8 cellular contexts compared by ENCODE assay signal in genomic region chr11:111765984-111766833, GRCh38. TPM values are rescaled to one million over a fixed set of nuclear protein-coding genes. Genes with fewer than 3 reads are reported as not detected.
DNase-seq lines count a peak whose midpoint lies in the region; FAIRE-seq and TF ChIP-seq lines count a peak whose summit lies in the region.

Gene PPP2R1B, minus strand, starts transcription at chr11:111766389. Its CDS starts 28 bp downstream, at chr11:111766361.

- no peak within 1 kb of the TSS for H2AK5ac ChIP-seq in H9 (ENCODE audit: insufficient read length, low read length)

- H3K4me2 ChIP-seq in H9 (ENCODE audit: insufficient read depth, insufficient read length, low read length) = peak within 1 kb of the TSS; percentile 85

- H4K5ac ChIP-seq in H9 (ENCODE audit: insufficient read length, low read depth, low read length) = peak within 1 kb of the TSS; percentile 55

- peaks cover 6% of the 10 kb centered on the region for H3K79me1 ChIP-seq in H9 (ENCODE audit: insufficient read depth, low read depth, low read length, poor library complexity, severe bottlenecking)

- H3K23me2 ChIP-seq in H9 (ENCODE audit: insufficient read length, low read depth, low read length, poor library complexity, severe bottlenecking) = peaks cover 11% of the 10 kb centered on the region

- peaks cover 37 to 48% of the 10 kb centered on the region in 2 experiments for H3K4me1 Mint-ChIP-seq in H9
- H3K4me1 Mint-ChIP-seq in activated naive CD4-positive, alpha-beta T cell treated with anti-CD3 and anti-CD28 coated beads, Interleukin-2, amount 10 ng/mL, durations not matched to agents 7 days and 5 days = peaks cover 39% of the 10 kb centered on the region

- TF ChIP-seq CTCF in H9 (conservative IDR thresholded peaks at IDR 0.05) (no peak), suprapubic skin (IDR thresholded peaks at IDR 0.05) (no peak)

- WGBS in H9 (ENCODE audit: extremely low coverage, insufficient read length, low lambda C conversion rate) = no CpG with 5 or more reads among the region's 61 CpGs
- WGBS in suprapubic skin = under 1% methylated on average over 36 of the region's 61 CpGs

- H4K8ac ChIP-seq in H9 (replicated peaks; ENCODE audit: insufficient read length, low read depth, low read length) = no peak within 1 kb of the TSS

- H3K9me3 ChIP-seq in H9 (ENCODE audit: control insufficient read depth, low read depth, low read length) (no peaks in the 10 kb centered on the region), MG63 (no peaks in the 10 kb centered on the region), SK-N-MC (ENCODE audit: low read depth, low read length) (no peaks in the 10 kb centered on the region), suprapubic skin (no peaks in the 10 kb centered on the region)

- H4K20me1 ChIP-seq in H9 (ENCODE audit: control insufficient read depth, insufficient read depth, insufficient read length) = no peaks in the 10 kb centered on the region

- peak; percentile 93 for DNase-seq in H9
- DNase-seq in MG63 = peak; percentile 68
- DNase-seq in SK-N-MC (ENCODE audit: low read depth, low spot score) = no peak
- DNase-seq in activated naive CD4-positive, alpha-beta T cell treated with anti-CD3 and anti-CD28 coated beads, Interleukin-2, amount 10 ng/mL, durations not matched to agents 7 days and 5 days = peak; percentile 83
- DNase-seq in germinal center (ENCODE audit: low spot score) = peak; percentile 95
- DNase-seq in nucleus accumbens (lab: John Stamatoyannopoulos, UW) = peak in 55 of 56 donors; percentile 23 to 92 (median 85)
- DNase-seq in suprapubic skin (ENCODE audit: low spot score in 2 of 2) = peak; percentile 85 to 89

- H3K27me3 Mint-ChIP-seq in H9 (ENCODE audit: low read depth) = no peaks in the 10 kb centered on the region
- H3K27me3 Mint-ChIP-seq in activated naive CD4-positive, alpha-beta T cell treated with anti-CD3 and anti-CD28 coated beads, Interleukin-2, amount 10 ng/mL, durations not matched to agents 7 days and 5 days = no peaks in the 10 kb centered on the region

- H3K4me3 ChIP-seq in MG63 = peak within 1 kb of the TSS; percentile 95
- H3K4me3 ChIP-seq in SK-N-MC = peak within 1 kb of the TSS; percentile 97
- H3K4me3 ChIP-seq in suprapubic skin = peak within 1 kb of the TSS; percentile 96

- H3K14ac ChIP-seq in H9 (ENCODE audit: insufficient read depth, low read length) = peak within 1 kb of the TSS; percentile 96

- no peak within 1 kb of the TSS for H2BK5ac ChIP-seq in H9 (ENCODE audit: insufficient read length, low read length)

- no peak within 1 kb of the TSS; the same call in 1 of the 2 replicates for H3K4ac ChIP-seq in H9 (ENCODE audit: low read depth, low read length)

- no peak for TF ChIP-seq EP300 in suprapubic skin (IDR thresholded peaks at IDR 0.05)

- H3K27me3 ChIP-seq in H9 (ENCODE audit: insufficient read depth, low read length) (no peaks in the 10 kb centered on the region), MG63 (no peaks in the 10 kb centered on the region), suprapubic skin (no peaks in the 10 kb centered on the region)

- H3K27ac Mint-ChIP-seq in H9 = peak within 1 kb of the TSS; percentile 98 to 100 (median 99)
- H3K27ac Mint-ChIP-seq in activated naive CD4-positive, alpha-beta T cell treated with anti-CD3 and anti-CD28 coated beads, Interleukin-2, amount 10 ng/mL, durations not matched to agents 7 days and 5 days = peak within 1 kb of the TSS; percentile 95

- H3K27ac ChIP-seq in H9 (ENCODE audit: insufficient read length, low read depth, low read length) (peak within 1 kb of the TSS; percentile 59), SK-N-MC (peak within 1 kb of the TSS; percentile 72), suprapubic skin (peak within 1 kb of the TSS; percentile 94)

- FAIRE-seq in G401.6 (lab: Jason Lieb, UNC) = peak; percentile 89

- no peak within 1 kb of the TSS for H2BK15ac ChIP-seq in H9 (ENCODE audit: low read depth, low read length)

- H3T11ph ChIP-seq in H9 (ENCODE audit: low read length) = peak within 1 kb of the TSS; percentile 78

- peak within 1 kb of the TSS; percentile 75 for H2AFZ ChIP-seq in H9 (ENCODE audit: low read length)

- H3K9me3 Mint-ChIP-seq in H9 = no peaks in the 10 kb centered on the region
- H3K9me3 Mint-ChIP-seq in activated naive CD4-positive, alpha-beta T cell treated with anti-CD3 and anti-CD28 coated beads, Interleukin-2, amount 10 ng/mL, durations not matched to agents 7 days and 5 days = no peaks in the 10 kb centered on the region

- H3K18ac ChIP-seq in H9 (ENCODE audit: insufficient read length, low read depth, low read length) = peak within 1 kb of the TSS; percentile 94

- H2BK120ac ChIP-seq in H9 (ENCODE audit: low read depth, low read length, poor library complexity, severe bottlenecking) = no peak within 1 kb of the TSS

- H3K36me3 Mint-ChIP-seq in H9 (ENCODE audit: insufficient read depth in 1 of 3, low read depth in 3 of 3) = peaks cover 20 to 38% (median 31%) of the 10 kb centered on the region in 3 experiments
- H3K36me3 Mint-ChIP-seq in activated naive CD4-positive, alpha-beta T cell treated with anti-CD3 and anti-CD28 coated beads, Interleukin-2, amount 10 ng/mL, durations not matched to agents 7 days and 5 days = peaks cover 36% of the 10 kb centered on the region

- CTCF ChIA-PET in activated naive CD4-positive, alpha-beta T cell treated with anti-CD3 and anti-CD28 coated beads, Interleukin-2, amount 10 ng/mL, durations not matched to agents 7 days and 5 days (lab: Charles Lee) = interaction anchor here (0.6 to 3.6 kb wide), 7 partner anchors 11 to 241 kb away, joined by 3 to 32 read pairs (median 3); no protein-coding TSS in a partner anchor

- 0 out of 2 replicates have a peak, but pooled peaks cover 5% of the 10 kb centered on the region for H3K79me2 ChIP-seq in H9 (ENCODE audit: insufficient read depth, low read length)

- H3K9ac ChIP-seq in H9 (ENCODE audit: extremely low read depth, insufficient read length, low read length) (peak within 1 kb of the TSS; percentile 92), SK-N-MC (ENCODE audit: insufficient read length) (peak within 1 kb of the TSS; percentile 84)

- H2BK12ac ChIP-seq in H9 (ENCODE audit: insufficient read length, low read depth, low read length) = peak within 1 kb of the TSS; percentile 29

- H3K36me3 ChIP-seq in MG63 = peaks cover 30% of the 10 kb centered on the region
- peaks cover 38% of the 10 kb centered on the region for H3K36me3 ChIP-seq in SK-N-MC (ENCODE audit: insufficient read depth, low read length)
- H3K36me3 ChIP-seq in suprapubic skin = peaks cover 22% of the 10 kb centered on the region

- H3K23ac ChIP-seq in H9 (ENCODE audit: insufficient read length, low read depth, low read length) = no peak within 1 kb of the TSS

- H4K91ac ChIP-seq in H9 (ENCODE audit: insufficient read length, low read depth, low read length) = no peak within 1 kb of the TSS

- peak in 1 of 2 donors; percentile 4 for TF ChIP-seq POLR2A in suprapubic skin (IDR thresholded peaks at IDR 0.05)

- H3K4me1 ChIP-seq in H9 (ENCODE audit: insufficient read depth, low read length) (peaks cover 3% of the 10 kb centered on the region; the same call in 1 of the 2 replicates), suprapubic skin (peaks cover 30% of the 10 kb centered on the region)

- no peak within 1 kb of the TSS for H3K56ac ChIP-seq in H9 (ENCODE audit: insufficient read length, low read depth, low read length)

- H2BK20ac ChIP-seq in H9 (ENCODE audit: low read depth, low read length, poor library complexity, severe bottlenecking) = no peak within 1 kb of the TSS

- H3K4me3 Mint-ChIP-seq in H9 = peak within 1 kb of the TSS; percentile 99 to 100
- H3K4me3 Mint-ChIP-seq in activated naive CD4-positive, alpha-beta T cell treated with anti-CD3 and anti-CD28 coated beads, Interleukin-2, amount 10 ng/mL, durations not matched to agents 7 days and 5 days = peak within 1 kb of the TSS; percentile 94

RNA-seq across cellular contexts. Expression of gene PPP2R1B, which starts in this region (rescaled TPM):
- total RNA-seq in H9 (2021) (95.5 and 105 TPM in 2 replicates), suprapubic skin (10 to 100 TPM; 27.9 to 39.8 (median 31.8) TPM)
- 16.1 TPM in 2 replicates for total RNA-seq in MG63 (2014; rRNA removed; shearing (Covaris generic); ENCODE audit: low replicate concordance)
